Comparison of ENCODE assay signal across 32 cellular contexts in the genomic region with DNA sequence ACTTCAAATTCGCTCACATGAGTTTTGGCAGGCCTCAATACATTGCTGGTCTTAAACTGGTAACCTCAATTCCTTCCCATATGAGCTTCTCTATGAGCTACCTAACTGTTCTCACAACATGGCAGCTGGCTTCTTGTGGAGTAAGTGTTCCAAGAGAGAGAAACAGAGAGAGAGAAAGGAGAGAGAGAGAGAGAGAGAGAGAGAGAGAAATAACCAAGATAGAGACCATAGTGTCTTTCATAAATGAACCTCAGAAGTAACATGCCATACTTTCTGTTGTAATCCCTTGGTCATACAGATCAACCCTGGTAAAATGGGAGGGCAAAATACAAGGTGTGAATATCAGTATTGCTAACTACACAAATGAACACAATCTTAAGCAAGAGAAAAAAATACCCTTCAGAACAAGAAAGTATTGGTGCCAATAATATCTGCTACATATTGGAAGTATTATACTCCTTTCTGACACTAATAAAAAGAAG.
"Had no signal": no experiment of that assay in that cellular context is flagged by ENCODE, and none has a peak within 500 bp of the region (broad histone marks: within the 10 kb centered on the region; RNA-seq: fewer than 3 reads in every experiment).

No MANE protein-coding gene starts in this region.

- H3K4me1 ChIP-seq: colonic mucosa, esophagus squamous epithelium, foreskin keratinocyte, gastrocnemius medialis, heart left ventricle had no signal

- DNase-seq: activated B cell treated with CpG ODN at 0.5 μM for 24 hours; activated CD4-positive, alpha-beta T cell treated with anti-CD3 and anti-CD28 coated beads for 48 hours; activated CD4-positive, alpha-beta T cell treated with anti-CD3 and anti-CD28 coated beads, Interleukin-2, amount 50 U/mL, for 1 hour; activated CD4-positive, alpha-beta T cell treated with anti-CD3 and anti-CD28 coated beads, Interleukin-2, amount 50 U/mL, for 48 hours; activated CD8-positive, alpha-beta memory T cell treated with anti-CD3 and anti-CD28 coated beads for 24 hours; activated CD8-positive, alpha-beta T cell treated with anti-CD3 and anti-CD28 coated beads for 36 hours; activated effector memory CD4-positive, alpha-beta T cell treated with Interleukin-2 at 50 U/mL for 16 hours; activated gamma-delta T cell treated with Interleukin-2 at 50 U/mL for 16 hours; activated naive CD4-positive, alpha-beta T cell treated with anti-CD3 and anti-CD28 coated beads, Interleukin-2, amount 50 U/mL, for 16 hours; activated naive CD4-positive, alpha-beta T cell treated with Interleukin-2 at 50 U/mL for 16 hours; activated T-cell treated with anti-CD3 and anti-CD28 coated beads, Interleukin-2, amount 50 U/mL, for 4 hours; amniotic stem cell; anterior cingulate cortex; brain microvascular endothelial cell; cerebellar nuclear complex; colonic mucosa; effector CD8-positive, alpha-beta T cell; esophagus squamous epithelium; foreskin keratinocyte; gastrocnemius medialis; glutamatergic neuron; heart left ventricle; T-cell; T-helper 9 cell; WERI-Rb-1 had no signal

- H3K4me3 ChIP-seq: colonic mucosa, esophagus squamous epithelium, gastrocnemius medialis, heart left ventricle had no signal

- H3K9me3 ChIP-seq: colonic mucosa, esophagus squamous epithelium, gastrocnemius medialis, heart left ventricle had no signal

- FAIRE-seq: astrocyte, bronchial epithelial cell, endometrium, endothelial cell of umbilical vein had no signal

- H3K27me3 ChIP-seq: brain microvascular endothelial cell, colonic mucosa, foreskin keratinocyte, gastrocnemius medialis, heart left ventricle had no signal

- H3K27ac ChIP-seq: brain microvascular endothelial cell, colonic mucosa, epithelial cell of prostate, esophagus squamous epithelium, foreskin keratinocyte, gastrocnemius medialis, heart left ventricle, WERI-Rb-1 had no signal

- ATAC-seq: activated CD4-positive, CD25-positive, alpha-beta regulatory T cell treated with anti-CD3 and anti-CD28 coated beads, Interleukin-2, amount 50 U/mL, for 24 hours; activated CD8-positive, alpha-beta T cell treated with anti-CD3 and anti-CD28 coated beads for 36 hours; activated T-cell treated with anti-CD3 and anti-CD28 coated beads, Interleukin-2, amount 50 U/mL, for 4 hours; activated T-helper 17 cell treated with anti-CD3 and anti-CD28 coated beads, Interleukin-2, amount 50 U/mL, for 72 hours; foreskin keratinocyte; gastrocnemius medialis; heart left ventricle; T-cell had no signal

- H3K36me3 ChIP-seq: brain microvascular endothelial cell, colonic mucosa, esophagus squamous epithelium, gastrocnemius medialis, heart left ventricle, WERI-Rb-1 had no signal
